ENCODE assay signal across 11 cellular contexts in the genomic region with DNA sequence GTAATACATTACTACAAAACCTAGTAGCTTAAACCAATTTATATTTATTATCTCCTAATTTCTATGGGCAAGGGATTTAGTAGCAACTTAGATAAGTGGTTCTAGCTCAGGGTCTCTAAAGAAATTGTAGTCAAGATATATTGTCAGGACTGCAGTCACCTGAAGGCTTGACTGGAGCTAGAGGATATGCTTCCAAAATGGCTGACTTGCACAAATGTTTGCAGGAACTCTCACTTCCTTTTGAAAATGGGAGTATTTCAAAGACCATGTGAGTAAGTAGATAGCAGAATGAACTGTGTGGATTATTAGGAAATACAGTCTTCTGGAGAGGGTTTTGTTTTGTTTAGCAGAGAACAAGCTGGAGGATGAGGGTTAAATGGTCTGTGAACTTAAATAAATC.
"Had no signal": no experiment of that assay in that cellular context is flagged by ENCODE, and none has a peak within 500 bp of the region (broad histone marks: within the 10 kb centered on the region; RNA-seq: fewer than 3 reads in every experiment).

No MANE protein-coding gene starts in this region.

- H3K36me3 ChIP-seq: colonic mucosa, ovary, tibial artery had no signal

- ATAC-seq: foreskin keratinocyte, T-helper 17 cell had no signal

- H3K27me3 ChIP-seq: colonic mucosa, foreskin keratinocyte, ovary, tibial artery had no signal

- FAIRE-seq: endothelial cell of umbilical vein, small intestine, TTC549 had no signal

- H3K4me3 ChIP-seq: colonic mucosa, ovary, tibial artery had no signal

- H3K9me3 ChIP-seq: colonic mucosa, ovary, tibial artery had no signal

- DNase-seq: activated CD4-positive, alpha-beta T cell treated with anti-CD3 and anti-CD28 coated beads, Interleukin-2, amount 50 U/mL, for 1 hour; colonic mucosa; effector CD4-positive, alpha-beta T cell; ovary; retina; T-helper 17 cell; tibial artery had no signal

- H3K27ac ChIP-seq: colonic mucosa, foreskin keratinocyte, ovary, tibial artery had no signal

- H3K4me1 ChIP-seq: colonic mucosa, tibial artery had no signal
